In the genomic region with DNA sequence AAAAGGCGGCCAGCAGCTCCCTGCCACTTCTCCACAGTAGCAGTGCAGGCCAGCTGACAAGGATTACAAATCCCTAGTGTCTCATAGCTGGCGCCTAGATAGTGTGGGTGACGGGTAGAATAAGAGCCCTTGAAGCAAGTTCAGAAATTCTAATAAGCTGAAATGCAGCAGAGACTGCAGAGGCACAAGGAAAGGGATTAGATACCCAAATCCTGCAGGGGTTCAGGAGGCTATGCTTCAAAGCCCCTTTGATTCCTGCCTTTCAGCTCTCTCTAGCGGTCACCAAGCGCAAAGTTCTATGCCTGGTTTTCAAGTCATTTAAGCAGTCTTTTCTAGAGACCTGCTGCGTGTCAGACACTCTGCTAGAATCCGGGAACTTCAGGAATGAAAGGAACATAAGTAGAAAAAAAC, we compare ENCODE assay signal across 8 cellular contexts.
DNase-seq lines count a peak whose midpoint lies in the region; ATAC-seq, FAIRE-seq and TF ChIP-seq lines count a peak whose summit lies in the region.

No MANE protein-coding gene starts in this region.

- H3K27me3 ChIP-seq in bronchial epithelial cell (ENCODE audit: control insufficient read depth, insufficient read depth, low read length) (no peaks in the 10 kb centered on the region), small intestine (ENCODE audit: control insufficient read depth in 2 of 2, insufficient read depth in 2 of 2, low read length in 2 of 2) (no peaks in the 10 kb centered on the region)

- H3K27ac ChIP-seq in small intestine (ENCODE audit: low read depth in 1 of 2, low read length in 1 of 2), result peak overlapping the region; percentile 71 to 92

- ATAC-seq in HG03139 (IDR thresholded peaks at IDR 0.05; ENCODE audit: unreplicated experiment), result no peak

- no peaks in the 10 kb centered on the region for H3K9me3 ChIP-seq in small intestine (ENCODE audit: control insufficient read depth, low read depth)

- peaks cover 33% of the 10 kb centered on the region for H3K4me1 Mint-ChIP-seq in HFFc6 (ENCODE audit: low read depth)

- peaks cover 9% of the 10 kb centered on the region for H3K36me3 Mint-ChIP-seq in HFFc6 (ENCODE audit: low read depth)

- peak overlapping the region; percentile 83 for H3K4me3 Mint-ChIP-seq in HFFc6

- DNase-seq in EL (peak; percentile 48), HFFc6 (peak; percentile 54), NOMO-1 (lab: John Stamatoyannopoulos, UW; ENCODE audit: unreplicated experiment in 2 of 2) (peak; percentile 22 to 24), bronchial epithelial cell (ENCODE audit: low read depth) (peak; percentile 38), iPS-NIHi7 (ENCODE audit: extremely low spot score) (peak; percentile 78), small intestine (peak; percentile 53), CD1c-positive myeloid dendritic cell (ENCODE audit: extremely low spot score) (no peak)

- H3K4me3 ChIP-seq in bronchial epithelial cell (ENCODE audit: low read depth, low read length) (peak overlapping the region; percentile 41), small intestine (ENCODE audit: low read depth in 1 of 2, low read length in 2 of 2) (peak overlapping the region in 1 of 2 donors; percentile 49)

- no peaks in the 10 kb centered on the region for H3K4me1 ChIP-seq in small intestine (ENCODE audit: control insufficient read depth in 2 of 2, insufficient read depth in 1 of 2, low read depth in 1 of 2, low read length in 1 of 2)

- peak; percentile 25; the same call in 1 of the 2 replicates for TF ChIP-seq CTCF in HFFc6 (IDR thresholded peaks at IDR 0.05)
- TF ChIP-seq CTCF in bronchial epithelial cell (IDR thresholded peaks at IDR 0.05; ENCODE audit: insufficient read depth, low read length, severe bottlenecking), result peak; percentile 26

- FAIRE-seq in bronchial epithelial cell (lab: Jason Lieb, UNC), result no peak
- FAIRE-seq in small intestine (lab: Jason Lieb, UNC), result no peak

- 14 to 25% (median 18%) methylated on average over 7 of the region's 7 CpGs for WGBS in small intestine, 3 donors

- H3K9me3 Mint-ChIP-seq in HFFc6, result no peaks in the 10 kb centered on the region

- peak overlapping the region; percentile 86 for H3K27ac Mint-ChIP-seq in HFFc6

- H3K27me3 Mint-ChIP-seq in HFFc6 (ENCODE audit: insufficient read depth), result peaks cover 3% of the 10 kb centered on the region; the same call in 1 of the 2 replicates

- H3K36me3 ChIP-seq in bronchial epithelial cell (ENCODE audit: control insufficient read depth, insufficient read depth, low read length) (no peaks in the 10 kb centered on the region), small intestine (ENCODE audit: control insufficient read depth in 2 of 2, insufficient read depth in 2 of 2, low read length in 2 of 2) (no peaks in the 10 kb centered on the region)
